In the genomic region with DNA sequence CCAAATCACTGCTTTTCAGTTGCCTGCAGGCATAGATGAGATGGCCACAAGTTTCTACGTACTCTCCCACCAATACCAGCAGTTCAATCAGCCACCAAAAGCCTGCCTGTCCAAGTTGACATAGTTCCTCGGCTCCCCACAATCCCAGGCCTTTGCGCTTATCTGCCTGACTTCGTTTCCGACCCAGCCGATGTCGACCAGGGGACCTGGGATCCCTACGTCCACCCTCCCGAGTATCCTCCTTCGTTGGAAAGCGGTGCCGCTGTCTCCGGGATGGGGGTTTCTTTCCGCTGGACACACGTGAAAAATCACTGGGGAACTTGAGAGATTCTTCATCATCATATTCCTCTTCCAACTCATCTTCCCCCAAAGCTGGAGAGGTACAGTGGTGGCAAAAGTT, we compare ENCODE assay signal across 10 cellular contexts. TPM values are rescaled to one million over a fixed set of nuclear protein-coding genes. Genes with fewer than 3 reads are reported as not detected.
DNase-seq lines count a peak whose midpoint lies in the region; ATAC-seq, FAIRE-seq and TF ChIP-seq lines count a peak whose summit lies in the region.
"Had no signal": no experiment of that assay in that cellular context is flagged by ENCODE, and none has a peak within 500 bp of the region (broad histone marks: within the 10 kb centered on the region; RNA-seq: fewer than 3 reads in every experiment).

No MANE protein-coding gene starts in this region.

- no peak overlapping the region for H3K4me2 ChIP-seq in IMR-90 (ENCODE audit: low read depth, low read length)
- peak overlapping the region; percentile 85 for H3K4me2 ChIP-seq in GM12878 (ENCODE audit: control insufficient read depth, insufficient read depth)

- RAD21 ChIA-PET in GM12878 (lab: Charles Lee; ENCODE audit: unreplicated experiment) = interaction anchor here (1.1 to 2.1 kb wide), 8 partner anchors 10 to 146 kb away, joined by 4 to 35 read pairs (median 7); partner anchors contain the start of genes ORMDL2, RAB5B and SARNP

- H3K27me3 Mint-ChIP-seq in CD4-positive, CD25-positive, alpha-beta regulatory T cell = no peaks in the 10 kb centered on the region
- no peaks in the 10 kb centered on the region for H3K27me3 Mint-ChIP-seq in natural killer cell (ENCODE audit: low read depth in 2 of 2)

- no peak overlapping the region for H2AFZ ChIP-seq in IMR-90 (replicated peaks; ENCODE audit: low read length, poor library complexity)
- no peak overlapping the region for H2AFZ ChIP-seq in GM12878 (ENCODE audit: control insufficient read depth, low read depth, low read length)

- H2BK5ac ChIP-seq in IMR-90 (ENCODE audit: low read depth, low read length, poor library complexity, severe bottlenecking) = no peak overlapping the region

- dilution Hi-C loops in IMR-90 (cut with HindIII; ENCODE audit: low sequenced_read_pairs, unreplicated experiment) = no loop called here

- H2AK5ac ChIP-seq in IMR-90 (ENCODE audit: low read depth, low read length) = peak overlapping the region; percentile 17; the same call in 1 of the 2 replicates

- H3K4ac ChIP-seq in IMR-90 (ENCODE audit: low read depth, low read length) = no peak overlapping the region

- DNase-seq in CD4-positive, CD25-positive, alpha-beta regulatory T cell = no peak
- DNase-seq in IMR-90 (no peak), GM12878 (ENCODE audit: low read depth, low spot score) (no peak), natural killer cell (no peak), SKM-1 (lab: John Stamatoyannopoulos, UW; ENCODE audit: unreplicated experiment) (no peak), SIG-M5 treated with dmso at 0.1 percent for 504 hours (lab: John Stamatoyannopoulos, UW; ENCODE audit: unreplicated experiment) (no peak), mesenteric fat pad (ENCODE audit: low spot score) (no peak), NCI-H748 (lab: John Stamatoyannopoulos, UW; ENCODE audit: unreplicated experiment) (no peak)
- DNase-seq: activated CD4-positive, alpha-beta T cell treated with anti-CD3 and anti-CD28 coated beads for 48 hours; hypothalamus had no signal

- peaks cover 11 to 82% (median 50%) of the 10 kb centered on the region in 4 donors for H3K4me1 Mint-ChIP-seq in CD4-positive, CD25-positive, alpha-beta regulatory T cell
- peaks cover 44 to 50% of the 10 kb centered on the region in 2 donors for H3K4me1 Mint-ChIP-seq in natural killer cell

- peaks cover 4% of the 10 kb centered on the region for H3K36me3 ChIP-seq in CD4-positive, CD25-positive, alpha-beta regulatory T cell (ENCODE audit: control insufficient read depth, insufficient read depth, low read length)
- peaks cover 14% of the 10 kb centered on the region for H3K36me3 ChIP-seq in IMR-90 (ENCODE audit: control insufficient read depth, insufficient read depth, low read length)
- H3K36me3 ChIP-seq in GM12878 (ENCODE audit: control insufficient read depth in 2 of 2, insufficient read depth in 2 of 2, low read length in 1 of 2) = peaks cover 0 to 6% of the 10 kb centered on the region in 2 experiments; a peak in 2 of 4 replicates

- TF ChIP-seq CTCF in IMR-90 (conservative IDR thresholded peaks at IDR 0.05; ENCODE audit: low read depth, low read length) (no peak), GM12878 (IDR thresholded peaks at IDR 0.05 in 2 of 3, conservative IDR thresholded peaks at IDR 0.05 in 1 of 3; ENCODE audit: control insufficient read depth in 2 of 3, extremely low read depth in 1 of 3, insufficient read depth in 1 of 3, low read depth in 3 of 3, low read length in 3 of 3) (no peak), natural killer cell (IDR thresholded peaks at IDR 0.05) (no peak)

- H4K20me1 ChIP-seq in IMR-90 (ENCODE audit: insufficient read depth, low read length) (no peaks in the 10 kb centered on the region), GM12878 (ENCODE audit: control insufficient read depth, insufficient read depth) (no peaks in the 10 kb centered on the region)

- no peak overlapping the region for H2AK9ac ChIP-seq in IMR-90 (replicated peaks; ENCODE audit: low read depth, low read length, poor library complexity)

- no peaks in the 10 kb centered on the region for H3K9me3 ChIP-seq in CD4-positive, CD25-positive, alpha-beta regulatory T cell (ENCODE audit: control insufficient read depth in 2 of 2, low read length in 2 of 2)
- H3K9me3 ChIP-seq in IMR-90 (ENCODE audit: control insufficient read depth, insufficient read depth, low read length) = no peaks in the 10 kb centered on the region
- no peaks in the 10 kb centered on the region for H3K9me3 ChIP-seq in GM12878 (replicated peaks; ENCODE audit: control insufficient read depth, insufficient read depth, low read length)

- no peak overlapping the region for H4K5ac ChIP-seq in IMR-90 (ENCODE audit: low read depth, low read length)

- peak overlapping the region; percentile 90 to 99 (median 98) for H3K4me3 Mint-ChIP-seq in CD4-positive, CD25-positive, alpha-beta regulatory T cell
- peak overlapping the region; percentile 99 for H3K4me3 Mint-ChIP-seq in natural killer cell

- peak overlapping the region; percentile 94 to 99 (median 96) for H3K27ac Mint-ChIP-seq in CD4-positive, CD25-positive, alpha-beta regulatory T cell
- H3K27ac Mint-ChIP-seq in natural killer cell = peak overlapping the region; percentile 91 to 95

- ATAC-seq in CD4-positive, CD25-positive, alpha-beta regulatory T cell (ENCODE audit: low read depth in 2 of 2) = no peak
- ATAC-seq in IMR-90 (ENCODE audit: low read depth) = no peak
- no peak for ATAC-seq in GM12878
- ATAC-seq in natural killer cell = no peak

- H3K4me3 ChIP-seq in CD4-positive, CD25-positive, alpha-beta regulatory T cell (ENCODE audit: low read depth, low read length) = peak overlapping the region; percentile 40
- no peak overlapping the region for H3K4me3 ChIP-seq in IMR-90 (ENCODE audit: insufficient read depth, low read depth, low read length)
- peak overlapping the region; percentile 90 for H3K4me3 ChIP-seq in GM12878

- H3K9me1 ChIP-seq in IMR-90 (ENCODE audit: insufficient read depth, low read length) = peaks cover 15% of the 10 kb centered on the region; the same call in 1 of the 2 replicates

- no peak for TF ChIP-seq EP300 in GM12878 (IDR thresholded peaks at IDR 0.05; ENCODE audit: borderline replicate concordance in 1 of 2, control insufficient read depth in 1 of 2, low read depth in 2 of 2, low read length in 2 of 2)

- H3K79me2 ChIP-seq in GM12878 (ENCODE audit: control insufficient read depth, insufficient read depth, low read length) = peaks cover 58% of the 10 kb centered on the region

- H4K91ac ChIP-seq in IMR-90 (ENCODE audit: insufficient read depth, low read depth, low read length) = no peak overlapping the region

- TF ChIP-seq POLR2A in IMR-90 (IDR thresholded peaks at IDR 0.05; ENCODE audit: low read depth, low read length) (no peak), GM12878 (IDR thresholded peaks at IDR 0.05; ENCODE audit: low read depth, low read length) (no peak; the same call in 1 of the 2 replicates)

- H3K27me3 ChIP-seq in CD4-positive, CD25-positive, alpha-beta regulatory T cell (ENCODE audit: control insufficient read depth, insufficient read depth, low read length) = no peaks in the 10 kb centered on the region
- no peaks in the 10 kb centered on the region for H3K27me3 ChIP-seq in IMR-90 (ENCODE audit: control insufficient read depth, insufficient read depth, low read length)
- no peaks in the 10 kb centered on the region for H3K27me3 ChIP-seq in GM12878 (replicated peaks in 1 of 2; ENCODE audit: control insufficient read depth in 2 of 2, insufficient read depth in 2 of 2, low read length in 1 of 2)

- H3K14ac ChIP-seq in IMR-90 (replicated peaks; ENCODE audit: low read depth, low read length) = no peak overlapping the region

- intact Hi-C loops in IMR-90 (cut with micrococcal nuclease) (no loop called here), GM12878 (cut with micrococcal nuclease; ENCODE audit: unreplicated experiment) (loop anchor here (2.0 to 5.0 kb wide), 4 partner anchors 89 to 289 kb away; partner anchors contain the start of genes PA2G4, RPL41, RPS26 and ZC3H10), natural killer cell (cut with micrococcal nuclease) (no loop called here)

- H3K4me1 ChIP-seq in CD4-positive, CD25-positive, alpha-beta regulatory T cell (ENCODE audit: control insufficient read depth, insufficient read depth, low read length, poor library complexity, severe bottlenecking) = peaks cover 67% of the 10 kb centered on the region
- peaks cover 14% of the 10 kb centered on the region; the same call in 1 of the 2 replicates for H3K4me1 ChIP-seq in IMR-90 (ENCODE audit: control insufficient read depth, insufficient read depth, low read length)
- H3K4me1 ChIP-seq in GM12878 (ENCODE audit: control insufficient read depth, insufficient read depth, low read length) = peaks cover 21% of the 10 kb centered on the region; the same call in 1 of the 2 replicates

- POLR2A ChIA-PET in IMR-90 (lab: Charles Lee; ENCODE audit: unreplicated experiment) = interaction anchor here (0.6 kb wide), 1 partner anchor 13 kb away, joined by 3 read pairs; no protein-coding TSS in a partner anchor
- POLR2A ChIA-PET in GM12878 (lab: Charles Lee) = interaction anchor here (0.7 to 5.5 kb wide), 5 partner anchors 10 to 117 kb away, joined by 3 to 103 read pairs (median 4); partner anchors contain the start of genes ORMDL2 and SARNP

- H4K8ac ChIP-seq in IMR-90 (ENCODE audit: low read depth in 2 of 2, low read length in 2 of 2) = peak overlapping the region in 1 of 2 experiments; percentile 7; a peak in 1 of 4 replicates

- peaks cover 10% of the 10 kb centered on the region for H3K36me3 Mint-ChIP-seq in CD4-positive, CD25-positive, alpha-beta regulatory T cell
- no peaks in the 10 kb centered on the region for H3K36me3 Mint-ChIP-seq in natural killer cell

- no peak overlapping the region for H2BK15ac ChIP-seq in IMR-90 (ENCODE audit: low read depth, low read length)

- CTCF ChIA-PET in IMR-90 (lab: Yijun Ruan, JAX) = no interaction called here
- CTCF ChIA-PET in GM12878 (lab: Yijun Ruan, JAX) = interaction anchor here (0.9 to 5.7 kb wide), 11 partner anchors 9 to 112 kb away, joined by 3 to 89 read pairs (median 5); partner anchors contain the start of genes ORMDL2, PYM1 and SARNP

- 100% methylated on average over 1 of the region's 15 CpGs; no CpG with 5 or more reads in 1 of the 2 experiments for WGBS in IMR-90 (ENCODE audit: extremely low coverage in 2 of 2, insufficient read length in 1 of 2), 2 experiments
- WGBS in GM12878 (ENCODE audit: insufficient coverage, insufficient replicate concordance, low lambda C conversion rate, missing lambda C conversion rate) = 83% methylated on average over 15 of the region's 15 CpGs

- H3K9ac ChIP-seq in IMR-90 (ENCODE audit: low read depth, low read length) = no peak overlapping the region
- peak overlapping the region; percentile 5; the same call in 1 of the 2 replicates for H3K9ac ChIP-seq in GM12878 (ENCODE audit: control insufficient read depth, insufficient read depth, low read length)

- H3K18ac ChIP-seq in IMR-90 (ENCODE audit: low read depth, low read length) = no peak overlapping the region

- H3K56ac ChIP-seq in IMR-90 (ENCODE audit: extremely low read depth, insufficient read depth, low read length) = no peak overlapping the region

- H3K23ac ChIP-seq in IMR-90 (ENCODE audit: low read depth, low read length) = no peak overlapping the region

- FAIRE-seq in GM12878 (lab: Jason Lieb, UNC) = no peak

- peaks cover 33 to 68% of the 10 kb centered on the region in 2 experiments for H3K79me1 ChIP-seq in IMR-90 (ENCODE audit: low read depth in 1 of 2, low read length in 2 of 2)

- TF ChIP-seq RAD21 in IMR-90 (IDR thresholded peaks at IDR 0.05; ENCODE audit: low read length) (no peak), GM12878 (IDR thresholded peaks at IDR 0.05; ENCODE audit: insufficient read depth, low read depth, low read length) (no peak)

- in situ Hi-C loops in IMR-90 (cut with MboI; ENCODE audit: low sequenced_read_pairs) (loop anchor here (10.0 kb wide), 1 partner anchor 97 kb away; the partner anchor contains the start of gene PYM1), GM12878 (cut with MboI) (loop anchor here (5.0 kb wide), 1 partner anchor 99 kb away; the partner anchor contains the start of gene PYM1)

- SMC1A ChIA-PET in GM12878 (lab: Charles Lee; ENCODE audit: uncharacterized antibody, unreplicated experiment) = interaction anchor here (0.9 to 2.1 kb wide), 7 partner anchors 10 to 195 kb away, joined by 3 to 20 read pairs (median 4); partner anchors contain the start of genes ORMDL2 and SARNP

- peak overlapping the region; percentile 76 for H3K27ac ChIP-seq in CD4-positive, CD25-positive, alpha-beta regulatory T cell (ENCODE audit: insufficient read depth, low read length, poor library complexity, severe bottlenecking)
- no peak overlapping the region for H3K27ac ChIP-seq in IMR-90 (ENCODE audit: insufficient read depth, low read length)
- peak overlapping the region; percentile 55 for H3K27ac ChIP-seq in GM12878 (ENCODE audit: control insufficient read depth, insufficient read depth)

- no peak overlapping the region for H2BK120ac ChIP-seq in IMR-90 (ENCODE audit: low read depth, low read length)

- peaks cover 0 to 1% (median 0%) of the 10 kb centered on the region in 7 donors for H3K9me3 Mint-ChIP-seq in CD4-positive, CD25-positive, alpha-beta regulatory T cell
- H3K9me3 Mint-ChIP-seq in natural killer cell = no peaks in the 10 kb centered on the region

- H2BK20ac ChIP-seq in IMR-90 (ENCODE audit: low read depth, low read length) = no peak overlapping the region

- BruUV-seq in IMR-90 (replicated peaks; lab: Mats Ljungman, UMichigan) = TSS peak; percentile 73
- BruUV-seq in GM12878 (replicated peaks; lab: Mats Ljungman, UMichigan) = no TSS peak

RNA-seq across cellular contexts. Expression of gene DNAJC14, which starts 1.6 kb away (rescaled TPM):
- 19.7 TPM for total RNA-seq in CD4-positive, CD25-positive, alpha-beta regulatory T cell
- 10 to 100 TPM; 38.3 to 43.0 (median 42.3) TPM for polyA plus RNA-seq in CD4-positive, CD25-positive, alpha-beta regulatory T cell
- 56.3 and 56.9 TPM in 2 replicates for total RNA-seq in IMR-90 (2012; rRNA removed)
- 13.3 and 19.8 TPM in 2 replicates for polyA plus RNA-seq in IMR-90 (2012; rRNA removed)
- 10.2 and 10.5 TPM in 2 replicates for polyA plus RNA-seq in IMR-90 (2012; cell fraction: cytosol; rRNA removed)
- polyA plus RNA-seq in IMR-90 (2012; cell fraction: nucleus; rRNA removed; ENCODE audit: low replicate concordance) = 3.8 and 6.8 TPM in 2 replicates
- 37.3 and 47.3 TPM in 2 replicates for total RNA-seq in GM12878 (2013; cell fraction: nucleolus; rRNA removed)
- total RNA-seq in GM12878 (2014; rRNA removed) = 36.5 and 40.4 TPM in 2 replicates
- total RNA-seq in GM12878 (2014; rRNA removed; fragmentation: Illumina TruSeq; extraction: Trizol) = 33.9 and 35.4 TPM in 2 replicates
- total RNA-seq in GM12878 (2021) = 30.9 and 31.2 TPM in 2 replicates
- polyA plus RNA-seq in GM12878 (2011; ENCODE audit: low read depth) = 13.8 TPM
- polyA plus RNA-seq in GM12878 (2011; rRNA removed) = 19.6 and 22.1 TPM in 2 replicates
- 19.6 and 31.7 TPM in 2 replicates for polyA plus RNA-seq in GM12878 (2011; cell fraction: cytosol; rRNA removed)
- polyA plus RNA-seq in GM12878 (2011; cell fraction: nucleus; rRNA removed) = 9.0 and 15.2 TPM in 2 replicates
- 19.0 and 21.5 TPM in 2 replicates for polyA plus RNA-seq in GM12878 (2012)
- 32.0 and 37.3 TPM in 2 replicates for polyA plus RNA-seq in GM12878 (2014; fragmentation: Illumina TruSeq; extraction: Trizol)
- 1 to 10 TPM; 5.7 to 8.7 TPM for polyA plus RNA-seq in GM12878 (2014; fragmentation: Nextera tagmentation; extraction: Ambion mirVana)
- 19.0 and 21.9 TPM in 2 replicates for polyA plus RNA-seq in GM12878 (2014; rRNA removed)
- 10 to 100 TPM; 21.4 to 22.3 TPM for polyA plus RNA-seq in GM12878 (2016; fragmentation: Nextera tagmentation; extraction: Ambion mirVana)
- polyA minus RNA-seq in GM12878 (2011; rRNA and poly(A)+ RNA removed) = 17.7 and 18.5 TPM in 2 replicates
- 11.5 and 17.0 TPM in 2 replicates for polyA minus RNA-seq in GM12878 (2011; cell fraction: cytosol; rRNA and poly(A)+ RNA removed)
- 7.7 and 12.7 TPM in 2 replicates for polyA minus RNA-seq in GM12878 (2011; cell fraction: nucleus; rRNA and poly(A)+ RNA removed)
- total RNA-seq in natural killer cell = 10 to 100 TPM; 27.7 to 37.3 (median 34.4) TPM
- total RNA-seq in mesenteric fat pad = 28.1 TPM

RNA-seq across cellular contexts. Expression of gene ORMDL2, which starts 10.0 kb away (rescaled TPM):
- total RNA-seq in CD4-positive, CD25-positive, alpha-beta regulatory T cell = 17.8 TPM
- polyA plus RNA-seq in CD4-positive, CD25-positive, alpha-beta regulatory T cell = 100 to 1,000 TPM; 132 to 199 (median 140) TPM
- 20.4 and 23.3 TPM in 2 replicates for total RNA-seq in IMR-90 (2012; rRNA removed)
- polyA plus RNA-seq in IMR-90 (2012; rRNA removed) = 38.6 and 39.7 TPM in 2 replicates
- polyA plus RNA-seq in IMR-90 (2012; cell fraction: cytosol; rRNA removed) = 21.1 and 27.5 TPM in 2 replicates
- polyA plus RNA-seq in IMR-90 (2012; cell fraction: nucleus; rRNA removed; ENCODE audit: low replicate concordance) = 7.7 and 16.1 TPM in 2 replicates
- 16.9 and 18.8 TPM in 2 replicates for total RNA-seq in GM12878 (2013; cell fraction: nucleolus; rRNA removed)
- 26.0 and 33.5 TPM in 2 replicates for total RNA-seq in GM12878 (2014; rRNA removed)
- total RNA-seq in GM12878 (2014; rRNA removed; fragmentation: Illumina TruSeq; extraction: Trizol) = 24.2 and 29.1 TPM in 2 replicates
- total RNA-seq in GM12878 (2021) = 33.7 and 37.6 TPM in 2 replicates
- 53.0 TPM for polyA plus RNA-seq in GM12878 (2011; ENCODE audit: low read depth)
- polyA plus RNA-seq in GM12878 (2011; rRNA removed) = 13.8 and 15.0 TPM in 2 replicates
- 17.5 and 20.8 TPM in 2 replicates for polyA plus RNA-seq in GM12878 (2011; cell fraction: cytosol; rRNA removed)
- polyA plus RNA-seq in GM12878 (2011; cell fraction: nucleus; rRNA removed) = 7.4 and 9.5 TPM in 2 replicates
- 31.1 and 39.4 TPM in 2 replicates for polyA plus RNA-seq in GM12878 (2012)
- polyA plus RNA-seq in GM12878 (2014; fragmentation: Illumina TruSeq; extraction: Trizol) = 34.1 and 44.2 TPM in 2 replicates
- 100 to 1,000 TPM; 123 to 135 TPM for polyA plus RNA-seq in GM12878 (2014; fragmentation: Nextera tagmentation; extraction: Ambion mirVana)
- polyA plus RNA-seq in GM12878 (2014; rRNA removed) = 24.3 and 27.5 TPM in 2 replicates
- 10 to 100 TPM; 86.9 to 96.0 TPM for polyA plus RNA-seq in GM12878 (2016; fragmentation: Nextera tagmentation; extraction: Ambion mirVana)
- polyA minus RNA-seq in GM12878 (2011; rRNA and poly(A)+ RNA removed) = 19.4 and 32.5 TPM in 2 replicates
- 8.0 and 11.1 TPM in 2 replicates for polyA minus RNA-seq in GM12878 (2011; cell fraction: cytosol; rRNA and poly(A)+ RNA removed)
- 13.8 and 14.9 TPM in 2 replicates for polyA minus RNA-seq in GM12878 (2011; cell fraction: nucleus; rRNA and poly(A)+ RNA removed)
- 10 to 100 TPM; 21.3 to 36.3 (median 23.1) TPM for total RNA-seq in natural killer cell
- 49.7 TPM for total RNA-seq in mesenteric fat pad

RNA-seq across cellular contexts. Expression of gene SARNP, which starts 10.3 kb away (rescaled TPM):
- 49.3 TPM for total RNA-seq in CD4-positive, CD25-positive, alpha-beta regulatory T cell
- polyA plus RNA-seq in CD4-positive, CD25-positive, alpha-beta regulatory T cell = 100 to 1,000 TPM; 109 to 159 (median 134) TPM
- 46.8 and 132 TPM in 2 replicates for total RNA-seq in IMR-90 (2012; rRNA removed)
- 99.6 and 103 TPM in 2 replicates for polyA plus RNA-seq in IMR-90 (2012; rRNA removed)
- polyA plus RNA-seq in IMR-90 (2012; cell fraction: cytosol; rRNA removed) = 11.6 and 29.4 TPM in 2 replicates
- 3.7 and 41.2 TPM in 2 replicates for polyA plus RNA-seq in IMR-90 (2012; cell fraction: nucleus; rRNA removed; ENCODE audit: low replicate concordance)
- total RNA-seq in GM12878 (2013; cell fraction: nucleolus; rRNA removed) = 55.7 and 56.6 TPM in 2 replicates
- total RNA-seq in GM12878 (2014; rRNA removed) = 79.9 and 105 TPM in 2 replicates
- 168 and 173 TPM in 2 replicates for total RNA-seq in GM12878 (2014; rRNA removed; fragmentation: Illumina TruSeq; extraction: Trizol)
- total RNA-seq in GM12878 (2021) = 77.6 and 88.0 TPM in 2 replicates
- polyA plus RNA-seq in GM12878 (2011; ENCODE audit: low read depth) = 67.8 TPM
- polyA plus RNA-seq in GM12878 (2011; rRNA removed) = 172 and 221 TPM in 2 replicates
- 82.3 and 99.2 TPM in 2 replicates for polyA plus RNA-seq in GM12878 (2011; cell fraction: cytosol; rRNA removed)
- polyA plus RNA-seq in GM12878 (2011; cell fraction: nucleus; rRNA removed) = 69.4 and 73.8 TPM in 2 replicates
- 94.7 and 111 TPM in 2 replicates for polyA plus RNA-seq in GM12878 (2012)
- polyA plus RNA-seq in GM12878 (2014; fragmentation: Illumina TruSeq; extraction: Trizol) = 222 and 297 TPM in 2 replicates
- 100 to 1,000 TPM; 419 to 445 TPM for polyA plus RNA-seq in GM12878 (2014; fragmentation: Nextera tagmentation; extraction: Ambion mirVana)
- 113 and 170 TPM in 2 replicates for polyA plus RNA-seq in GM12878 (2014; rRNA removed)
- polyA plus RNA-seq in GM12878 (2016; fragmentation: Nextera tagmentation; extraction: Ambion mirVana) = 100 to 1,000 TPM; 204 to 205 TPM
- 37.2 and 52.1 TPM in 2 replicates for polyA minus RNA-seq in GM12878 (2011; rRNA and poly(A)+ RNA removed)
- polyA minus RNA-seq in GM12878 (2011; cell fraction: cytosol; rRNA and poly(A)+ RNA removed) = 12.4 and 20.5 TPM in 2 replicates
- 16.7 and 25.6 TPM in 2 replicates for polyA minus RNA-seq in GM12878 (2011; cell fraction: nucleus; rRNA and poly(A)+ RNA removed)
- total RNA-seq in natural killer cell = 10 to 100 TPM; 50.5 to 57.0 (median 51.2) TPM
- total RNA-seq in mesenteric fat pad = 39.0 TPM

RNA-seq across cellular contexts. Expression of gene MMP19, which starts 14.9 kb away (rescaled TPM):
- not detected for total RNA-seq in CD4-positive, CD25-positive, alpha-beta regulatory T cell
- not detected for polyA plus RNA-seq in CD4-positive, CD25-positive, alpha-beta regulatory T cell
- total RNA-seq in IMR-90 (2012; rRNA removed) = 8.6 and 9.9 TPM in 2 replicates
- 34.3 and 34.7 TPM in 2 replicates for polyA plus RNA-seq in IMR-90 (2012; rRNA removed)
- polyA plus RNA-seq in IMR-90 (2012; cell fraction: cytosol; rRNA removed) = 22.3 and 24.0 TPM in 2 replicates
- 56.9 and 100 TPM in 2 replicates for polyA plus RNA-seq in IMR-90 (2012; cell fraction: nucleus; rRNA removed; ENCODE audit: low replicate concordance)
- not detected in 2 replicates for total RNA-seq in GM12878 (2013; cell fraction: nucleolus; rRNA removed)
- total RNA-seq in GM12878 (2014; rRNA removed) = not detected in 2 replicates
- total RNA-seq in GM12878 (2014; rRNA removed; fragmentation: Illumina TruSeq; extraction: Trizol) = not detected in 2 replicates
- total RNA-seq in GM12878 (2021) = not detected in 2 replicates
- polyA plus RNA-seq in GM12878 (2011; ENCODE audit: low read depth) = not detected
- polyA plus RNA-seq in GM12878 (2011; rRNA removed) = not detected in 2 replicates
- polyA plus RNA-seq in GM12878 (2011; cell fraction: cytosol; rRNA removed) = 0.03 TPM in 1 of 2 replicates, not detected in the other
- 0.06 TPM in 1 of 2 replicates, not detected in the other for polyA plus RNA-seq in GM12878 (2011; cell fraction: nucleus; rRNA removed)
- polyA plus RNA-seq in GM12878 (2012) = 0.09 and 0.15 TPM in 2 replicates
- not detected in 2 replicates for polyA plus RNA-seq in GM12878 (2014; fragmentation: Illumina TruSeq; extraction: Trizol)
- under 1 TPM; 0.03 to 0.04 TPM for polyA plus RNA-seq in GM12878 (2014; fragmentation: Nextera tagmentation; extraction: Ambion mirVana)
- polyA plus RNA-seq in GM12878 (2014; rRNA removed) = 0.04 TPM in 1 of 2 replicates, not detected in the other
- not detected for polyA plus RNA-seq in GM12878 (2016; fragmentation: Nextera tagmentation; extraction: Ambion mirVana)
- not detected in 2 replicates for polyA minus RNA-seq in GM12878 (2011; rRNA and poly(A)+ RNA removed)
- polyA minus RNA-seq in GM12878 (2011; cell fraction: cytosol; rRNA and poly(A)+ RNA removed) = not detected in 2 replicates
- polyA minus RNA-seq in GM12878 (2011; cell fraction: nucleus; rRNA and poly(A)+ RNA removed) = not detected in 2 replicates
- total RNA-seq in natural killer cell = under 1 TPM in 2 of 3 donors, not detected in 1; 0.45 to 0.88 TPM
- total RNA-seq in mesenteric fat pad = 774 TPM
